Comparison of ENCODE assay signal across 10 cellular contexts in the genomic region with DNA sequence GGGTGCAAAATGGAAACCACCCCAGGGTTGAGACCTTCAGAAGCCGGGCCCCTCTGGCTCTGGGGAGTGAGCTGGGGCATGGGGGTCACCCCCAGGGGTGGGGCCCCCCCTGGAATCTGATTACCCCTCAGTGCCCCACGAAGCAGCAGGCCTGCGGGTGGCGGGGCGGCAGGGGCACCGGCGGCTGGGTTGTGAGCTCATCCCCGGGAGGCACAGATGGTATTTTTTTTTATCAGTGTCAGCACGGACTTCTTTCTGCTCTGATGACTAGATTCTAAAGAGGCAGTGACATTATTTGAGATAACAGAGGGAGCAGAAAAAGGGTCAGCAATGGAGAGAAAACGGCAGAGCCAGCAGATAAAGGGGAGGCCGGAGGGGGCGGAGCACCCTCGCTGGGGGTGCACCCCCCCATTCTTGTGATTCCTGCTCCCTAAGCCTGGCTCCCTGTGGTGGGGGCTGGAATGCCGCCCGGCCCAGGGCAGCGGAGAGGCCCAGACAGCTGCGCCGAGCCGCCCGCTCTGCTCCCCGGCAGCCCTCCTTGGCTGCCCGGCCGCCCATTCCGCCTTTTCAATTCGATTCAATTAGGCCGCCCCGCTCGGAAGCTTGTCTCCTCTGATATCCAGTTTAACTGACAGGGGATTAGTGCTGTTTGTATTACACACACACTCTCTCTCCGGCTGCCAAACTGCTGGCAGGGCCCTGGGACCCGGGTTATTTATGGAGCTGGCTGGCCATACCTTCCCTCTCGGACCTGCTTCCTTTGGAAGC. TPM values are rescaled to one million over a fixed set of nuclear protein-coding genes. Genes with fewer than 3 reads are reported as not detected.
DNase-seq lines count a peak whose midpoint lies in the region; ATAC-seq, FAIRE-seq and TF ChIP-seq lines count a peak whose summit lies in the region.
"Had no signal": no experiment of that assay in that cellular context is flagged by ENCODE, and none has a peak within 500 bp of the region (broad histone marks: within the 10 kb centered on the region; RNA-seq: fewer than 3 reads in every experiment).

No MANE protein-coding gene starts in this region.

- no peaks in the 10 kb centered on the region for H3K36me3 ChIP-seq in K562 (ENCODE audit: control insufficient read depth, insufficient read depth, low read length)
- H3K36me3 ChIP-seq in transverse colon = no peaks in the 10 kb centered on the region
- no peaks in the 10 kb centered on the region for H3K36me3 ChIP-seq in tibial artery

- FAIRE-seq in K562 (lab: Jason Lieb, UNC) = no peak

- ATAC-seq in K562 = peak; percentile 50

- H2AFZ ChIP-seq in K562 (ENCODE audit: low read depth, low read length) = no peak overlapping the region

- no peak for TF ChIP-seq CTCF in K562 (IDR thresholded peaks at IDR 0.05 in 2 of 3, conservative IDR thresholded peaks at IDR 0.05 in 1 of 3; ENCODE audit: insufficient read depth in 2 of 3, low read depth in 1 of 3, low read length in 3 of 3)
- TF ChIP-seq CTCF in transverse colon (IDR thresholded peaks at IDR 0.05) = no peak
- TF ChIP-seq CTCF in tibial artery (IDR thresholded peaks at IDR 0.05) = no peak

- TF ChIP-seq RAD21 in K562 (CRISPR knock-in tag; conservative IDR thresholded peaks at IDR 0.05 in 1 of 2, IDR thresholded peaks at IDR 0.05 in 1 of 2) = no peak

- no peak overlapping the region for H3K4me2 ChIP-seq in K562 (ENCODE audit: insufficient read depth, low read length)

- H3K27me3 ChIP-seq in K562 (ENCODE audit: control insufficient read depth in 2 of 2, insufficient read depth in 2 of 2, low read length in 2 of 2) (peaks cover 17 to 55% of the 10 kb centered on the region in 2 experiments; a peak in 4 of 5 replicates), transverse colon (peaks cover 22% of the 10 kb centered on the region), tibial artery (peaks cover 0 to 64% of the 10 kb centered on the region in 2 donors)

- in situ Hi-C loops in K562 (cut with MboI) (no loop called here), transverse colon (cut with MboI; ENCODE audit: low pct_ligation_motif_present in 1 of 4, low pct_unique_long_range_greater_than_20kb in 1 of 4, low sequenced_read_pairs in 3 of 4) (loop anchor here in 2 of 4 donors (5.0 to 10.0 kb wide), 2 partner anchors 168 to 171 kb away; no protein-coding TSS in a partner anchor)

- H3K4me3 ChIP-seq in K562 (no peak overlapping the region), transverse colon (no peak overlapping the region), tibial artery (no peak overlapping the region)

- DNase-seq in NCI-H2171 (lab: John Stamatoyannopoulos, UW) (peak; percentile 67), K562 (ENCODE audit: extremely low read depth in 1 of 4, low spot score in 3 of 4) (peak in 3 of 4 experiments; percentile 20 to 53 (median 50)), iris pigment epithelial cell (ENCODE audit: low read depth) (peak; percentile 37), substantia nigra (lab: John Stamatoyannopoulos, UW) (peak in 46 of 49 donors; percentile 13 to 81 (median 48)), transverse colon (no peak), RKO (ENCODE audit: low spot score) (no peak), tibial artery (no peak)
- DNase-seq: activated naive CD8-positive, alpha-beta T cell treated with anti-CD3 and anti-CD28 coated beads for 36 hours; GF-D8; Kasumi-1 had no signal

- no TSS peak for BruUV-seq in K562 (replicated peaks; lab: Mats Ljungman, UMichigan)

- TF ChIP-seq EP300 in K562 (IDR thresholded peaks at IDR 0.05; ENCODE audit: low read length) = no peak
- no peak for TF ChIP-seq EP300 in transverse colon (IDR thresholded peaks at IDR 0.05; ENCODE audit: low read depth)

- no peak for TF ChIP-seq POLR2A in K562 (conservative IDR thresholded peaks at IDR 0.05)
- TF ChIP-seq POLR2A in transverse colon (IDR thresholded peaks at IDR 0.05) = no peak

- 3% methylated on average over 30 of the region's 31 CpGs for WGBS in K562 (ENCODE audit: insufficient coverage, low coverage, missing lambda C conversion rate)
- 31 to 57% methylated on average over 3 to 31 of the region's 31 CpGs for WGBS in transverse colon (ENCODE audit: low coverage in 1 of 2), 2 donors

- H3K9ac ChIP-seq in K562 (ENCODE audit: insufficient read depth in 1 of 2, low read depth in 2 of 2, low read length in 2 of 2) = peak overlapping the region in 1 of 2 experiments; percentile 29; a peak in 1 of 4 replicates

- POLR2A ChIA-PET in K562 (lab: Yijun Ruan, JAX) = interaction anchor here (0.6 to 0.9 kb wide), 2 partner anchors 9 to 10 kb away, joined by 4 to 5 read pairs; no protein-coding TSS in a partner anchor

- no peaks in the 10 kb centered on the region for H3K79me2 ChIP-seq in K562 (ENCODE audit: control insufficient read depth, insufficient read depth, low read length)

- CTCF ChIA-PET in K562 (lab: Yijun Ruan, JAX; ENCODE audit: low intra/inter-chr PET ratio) = no interaction called here

- intact Hi-C loops in K562 (cut with micrococcal nuclease) = no loop called here
- intact Hi-C loops in transverse colon (cut with DNase I; ENCODE audit: low total_unique reads) = no loop called here
- intact Hi-C loops in tibial artery (cut with DNase I; ENCODE audit: low total_unique reads) = no loop called here

- H3K9me1 ChIP-seq in K562 (ENCODE audit: control insufficient read depth, insufficient read depth, low read length) = peaks cover 3% of the 10 kb centered on the region

- H3K9me3 ChIP-seq in K562 (replicated peaks; ENCODE audit: control insufficient read depth, insufficient read depth, low read depth, low read length) (no peaks in the 10 kb centered on the region), transverse colon (no peaks in the 10 kb centered on the region), tibial artery (no peaks in the 10 kb centered on the region)

- H4K20me1 ChIP-seq in K562 (replicated peaks; ENCODE audit: control insufficient read depth, insufficient read depth, low read length) = peaks cover 6% of the 10 kb centered on the region

- H3K27ac ChIP-seq in K562 (ENCODE audit: extremely low read depth, low read depth, low read length) = no peak overlapping the region
- peak overlapping the region; percentile 97 for H3K27ac ChIP-seq in substantia nigra (ENCODE audit: low read depth, low read length, poor library complexity, severe bottlenecking)
- no peak overlapping the region for H3K27ac ChIP-seq in transverse colon
- no peak overlapping the region for H3K27ac ChIP-seq in tibial artery

- peaks cover 0 to 11% of the 10 kb centered on the region in 2 experiments; a peak in 2 of 5 replicates for H3K4me1 ChIP-seq in K562 (replicated peaks in 1 of 2; ENCODE audit: control insufficient read depth in 2 of 2, insufficient read depth in 2 of 2, low read length in 2 of 2)
- H3K4me1 ChIP-seq in transverse colon = peaks cover 0 to 5% (median 0%) of the 10 kb centered on the region in 4 donors
- H3K4me1 ChIP-seq in tibial artery = peaks cover 0 to 9% (median 4%) of the 10 kb centered on the region in 4 donors

RNA-seq across cellular contexts. Expression of a gene that starts 32.9 kb away (rescaled TPM):
- 79.5 and 160 TPM in 2 replicates for total RNA-seq in K562 (2011; cell fraction: chromatin; rRNA removed; ENCODE audit: low replicate concordance)
- 90.1 and 97.0 TPM in 2 replicates for total RNA-seq in K562 (2011; cell fraction: nucleolus; rRNA removed)
- 76.8 and 77.1 TPM in 2 replicates for total RNA-seq in K562 (2011; cell fraction: nucleoplasm; rRNA removed)
- total RNA-seq in K562 (2014; rRNA removed) = 28.5 and 38.9 TPM in 2 replicates
- total RNA-seq in K562 (2014; rRNA removed; fragmentation: Illumina TruSeq; extraction: Trizol) = 15.7 and 18.3 TPM in 2 replicates
- total RNA-seq in K562 (2015; rRNA removed; fragmentation: Illumina TruSeq; extraction: Trizol) = 18.3 and 18.5 TPM in 2 replicates
- 31.3 and 33.6 TPM in 2 replicates for total RNA-seq in K562 (2021)
- polyA plus RNA-seq in K562 (2011; rRNA removed) = 28.1 and 41.9 TPM in 2 replicates
- polyA plus RNA-seq in K562 (2011; cell fraction: cytosol; rRNA removed) = 36.4 and 59.2 TPM in 2 replicates
- 74.2 and 83.2 TPM in 2 replicates for polyA plus RNA-seq in K562 (2011; cell fraction: nucleus; rRNA removed)
- polyA plus RNA-seq in K562 (2012) = 27.7 and 36.8 TPM in 2 replicates
- 18.8 and 24.2 TPM in 2 replicates for polyA plus RNA-seq in K562 (2014; fragmentation: Illumina TruSeq; extraction: Trizol)
- polyA plus RNA-seq in K562 (2014; fragmentation: Nextera tagmentation; extraction: Ambion mirVana) = 1 to 10 TPM in 1 of 2 experiments, under 1 TPM in 1; 0.41 to 1.9 TPM
- polyA plus RNA-seq in K562 (2014; rRNA removed) = 23.1 and 25.8 TPM in 2 replicates
- 21.8 and 28.3 TPM in 2 replicates for polyA minus RNA-seq in K562 (2011; rRNA and poly(A)+ RNA removed)
- polyA minus RNA-seq in K562 (2011; cell fraction: cytosol; rRNA and poly(A)+ RNA removed) = 13.8 and 21.5 TPM in 2 replicates
- polyA minus RNA-seq in K562 (2011; cell fraction: nucleus; rRNA and poly(A)+ RNA removed) = 24.4 and 38.3 TPM in 2 replicates
- total RNA-seq in transverse colon = 100 to 1,000 TPM in 1 of 4 donors, 10 to 100 TPM in 3; 17.2 to 157 (median 25.4) TPM

RNA-seq across cellular contexts. Expression of a gene that starts 33.1 kb away (rescaled TPM):
- total RNA-seq in K562 (2011; cell fraction: chromatin; rRNA removed; ENCODE audit: low replicate concordance) = 78.3 and 122 TPM in 2 replicates
- total RNA-seq in K562 (2011; cell fraction: nucleolus; rRNA removed) = 64.2 and 65.9 TPM in 2 replicates
- 65.3 and 66.3 TPM in 2 replicates for total RNA-seq in K562 (2011; cell fraction: nucleoplasm; rRNA removed)
- total RNA-seq in K562 (2014; rRNA removed) (71.0 and 73.4 TPM in 2 replicates), K562 (2014; rRNA removed; fragmentation: Illumina TruSeq; extraction: Trizol) (37.5 and 39.5 TPM in 2 replicates), K562 (2015; rRNA removed; fragmentation: Illumina TruSeq; extraction: Trizol) (53.4 and 56.1 TPM in 2 replicates), K562 (2021) (63.9 and 70.5 TPM in 2 replicates), transverse colon (10 to 100 TPM in 3 of 4 donors, 1 to 10 TPM in 1; 4.4 to 18.7 (median 11.9) TPM)
- polyA plus RNA-seq in K562 (2011; rRNA removed) (46.2 and 52.8 TPM in 2 replicates), K562 (2014; fragmentation: Illumina TruSeq; extraction: Trizol) (30.6 and 48.2 TPM in 2 replicates), K562 (2014; fragmentation: Nextera tagmentation; extraction: Ambion mirVana) (10 to 100 TPM in 1 of 2 experiments, 1 to 10 TPM in 1; 9.5 to 21.1 TPM), K562 (2014; rRNA removed) (75.0 and 76.1 TPM in 2 replicates)
- 45.2 and 45.3 TPM in 2 replicates for polyA plus RNA-seq in K562 (2011; cell fraction: cytosol; rRNA removed)
- 64.4 and 74.5 TPM in 2 replicates for polyA plus RNA-seq in K562 (2011; cell fraction: nucleus; rRNA removed)
- polyA plus RNA-seq in K562 (2012) = 75.8 and 92.9 TPM in 2 replicates
- 37.7 and 38.3 TPM in 2 replicates for polyA minus RNA-seq in K562 (2011; rRNA and poly(A)+ RNA removed)
- 19.1 and 29.5 TPM in 2 replicates for polyA minus RNA-seq in K562 (2011; cell fraction: cytosol; rRNA and poly(A)+ RNA removed)
- 18.6 and 31.8 TPM in 2 replicates for polyA minus RNA-seq in K562 (2011; cell fraction: nucleus; rRNA and poly(A)+ RNA removed)

Comparison
In these comparisons a context has a peak if more than half of its experiments do, and no peak if none do; other contexts are left out.
1. DNase-seq: peak in NCI-H2171 (single experiment), K562 (3 of 4), iris pigment epithelial cell (single experiment) and substantia nigra (46 of 49); none in transverse colon (single experiment), RKO (single experiment) and tibial artery (0 of 2).